In the genomic region with DNA sequence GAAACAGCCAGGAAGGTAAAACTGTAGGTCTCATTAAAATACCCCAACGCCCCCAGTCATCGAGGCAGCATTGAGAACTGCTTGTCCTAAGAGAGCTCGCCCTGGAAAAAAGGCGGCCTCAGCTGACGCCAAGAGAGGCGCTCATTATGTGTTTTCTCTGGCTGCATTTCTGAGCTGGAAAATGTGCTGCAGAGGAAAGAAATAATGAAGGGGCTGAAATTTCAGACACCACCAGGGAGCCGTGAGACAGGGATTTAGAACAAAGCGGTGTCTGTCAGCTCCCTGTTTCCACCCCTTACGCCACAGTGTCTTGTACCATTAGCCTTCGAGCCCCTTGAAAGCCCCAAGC, we compare ENCODE assay signal across 28 cellular contexts. TPM values are rescaled to one million over a fixed set of nuclear protein-coding genes. Genes with fewer than 3 reads are reported as not detected.
DNase-seq lines count a peak whose midpoint lies in the region; ATAC-seq and TF ChIP-seq lines count a peak whose summit lies in the region.
"Had no signal": no experiment of that assay in that cellular context is flagged by ENCODE, and none has a peak within 500 bp of the region (broad histone marks: within the 10 kb centered on the region; RNA-seq: fewer than 3 reads in every experiment).

No MANE protein-coding gene starts in this region.

- H4K20me1 ChIP-seq in GM23248 (ENCODE audit: insufficient read depth): no peaks in the 10 kb centered on the region

- intact Hi-C loops in sciatic nerve (cut with DNase I): no loop called here
- intact Hi-C loops in ascending aorta (cut with DNase I): no loop called here

- no peaks in the 10 kb centered on the region for H3K9me2 ChIP-seq in GM23248 (ENCODE audit: insufficient read depth)

- H3K27ac ChIP-seq in ascending aorta (no peak overlapping the region), GM23248 (no peak overlapping the region)
- H3K27ac ChIP-seq: parathyroid adenoma, SJSA1 had no signal

- no peak overlapping the region for H3K4me2 ChIP-seq in GM23248 (ENCODE audit: unreplicated experiment)

- H3K4me3 ChIP-seq in ascending aorta: no peak overlapping the region
- H3K4me3 ChIP-seq in GM23248: no peak overlapping the region
- H3K4me3 ChIP-seq: SJSA1 had no signal

- WGBS in GM23248 (ENCODE audit: low coverage in 1 of 2, low lambda C conversion rate in 2 of 2, missing lambda C conversion rate in 2 of 2), 2 experiments: 61% methylated on average over 10 of the region's 10 CpGs

- no peak overlapping the region for H3K9ac ChIP-seq in GM23248
- H3K9ac ChIP-seq: parathyroid adenoma had no signal

- H3K9me3 ChIP-seq in ascending aorta (no peaks in the 10 kb centered on the region), GM23248 (ENCODE audit: low read depth) (no peaks in the 10 kb centered on the region)
- H3K9me3 ChIP-seq: SJSA1 had no signal

- no peak overlapping the region for H2AFZ ChIP-seq in GM23248
- H2AFZ ChIP-seq: parathyroid adenoma had no signal

- H3K79me2 ChIP-seq in GM23248 (ENCODE audit: insufficient read depth): no peaks in the 10 kb centered on the region
- H3K79me2 ChIP-seq: parathyroid adenoma had no signal

- H3F3A ChIP-seq in GM23248 (ENCODE audit: insufficient read depth): no peaks in the 10 kb centered on the region

- in situ Hi-C loops in GM23248 (cut with MboI): loop anchor here (10.0 kb wide), 1 partner anchor 295 kb away; no protein-coding TSS in a partner anchor

- TF ChIP-seq CTCF in ascending aorta (IDR thresholded peaks at IDR 0.05): no peak

- DNase-seq in NCI-H2227 (lab: John Stamatoyannopoulos, UW; ENCODE audit: unreplicated experiment): peak; percentile 71
- peak; percentile 49 for DNase-seq in astrocyte of the hippocampus (ENCODE audit: low read depth, low spot score)
- peak; percentile 79 for DNase-seq in medulla oblongata (ENCODE audit: extremely low spot score)
- no peak for DNase-seq in sciatic nerve (ENCODE audit: low spot score)
- no peak for DNase-seq in activated CD4-positive, alpha-beta T cell treated with anti-CD3 and anti-CD28 coated beads for 4 hours
- DNase-seq in ascending aorta (ENCODE audit: low spot score in 2 of 2): no peak
- no peak for DNase-seq in GM23248
- DNase-seq: activated naive CD4-positive, alpha-beta T cell; activated T-cell treated with anti-CD3 and anti-CD28 coated beads, Interleukin-2, amount 50 U/mL, for 24 hours; CD4-positive, CD25-positive, alpha-beta regulatory T cell; dermis blood vessel endothelial cell; DMS 273 treated with DMSO at 0.1 percent for 48 hours; kidney glomerular epithelial cell; NCI-H1105; NCI-H2029; NCI-H524 treated with DMSO at 0.1 percent for 48 hours; stimulated activated CD4-positive, alpha-beta T cell treated with anti-CD3 and anti-CD28 coated beads, Interleukin-15, amount 100 ng/mL, for 24 hours; stimulated activated naive CD8-positive, alpha-beta T cell treated with anti-CD3 and anti-CD28 coated beads, Interleukin-15, amount 100 ng/mL, for 72 hours; T-helper 1 cell; trophoblast cell had no signal

- H3K36me3 ChIP-seq in ascending aorta (no peaks in the 10 kb centered on the region), GM23248 (ENCODE audit: low read depth) (no peaks in the 10 kb centered on the region)
- H3K36me3 ChIP-seq: SJSA1 had no signal

- no peaks in the 10 kb centered on the region for H3K4me1 ChIP-seq in ascending aorta
- H3K4me1 ChIP-seq in GM23248 (ENCODE audit: insufficient read depth): no peaks in the 10 kb centered on the region
- H3K4me1 ChIP-seq: parathyroid adenoma, SJSA1 had no signal

- ATAC-seq in sciatic nerve: peak; percentile 82
- ATAC-seq: HCT116; Panc1; stimulated activated naive CD8-positive, alpha-beta T cell treated with anti-CD3 and anti-CD28 coated beads, Interleukin-15, amount 100 ng/mL, for 72 hours had no signal

- H3K27me3 ChIP-seq in ascending aorta (no peaks in the 10 kb centered on the region), GM23248 (replicated peaks; ENCODE audit: insufficient read depth) (peaks cover 23% of the 10 kb centered on the region)

RNA-seq across cellular contexts. Expression of gene USH1C, which starts 14.4 kb away (rescaled TPM):
- total RNA-seq in sciatic nerve (not detected), ascending aorta (not detected)
- total RNA-seq in GM23248 (2014; rRNA removed; shearing (Covaris generic)): not detected in 2 replicates
- not detected in 2 replicates for polyA plus RNA-seq in GM23248 (2016; fragmentation: Nextera tagmentation; extraction: Ambion mirVana)
- total RNA-seq: activated CD8-positive, alpha-beta memory T cell treated with anti-CD3 and anti-CD28 coated beads for 36 hours; CD4-positive, CD25-positive, alpha-beta regulatory T cell; dermis blood vessel endothelial cell; endothelial cell of umbilical vein; SJSA1 had no signal
- polyA plus RNA-seq: CD4-positive, CD25-positive, alpha-beta regulatory T cell; endothelial cell of umbilical vein; IgD-negative memory B cell had no signal

RNA-seq across cellular contexts. Expression of gene OTOG, which starts 17.3 kb away (rescaled TPM):
- total RNA-seq in sciatic nerve (not detected), ascending aorta (not detected)
- not detected in 2 replicates for total RNA-seq in GM23248 (2014; rRNA removed; shearing (Covaris generic))
- not detected in 2 replicates for polyA plus RNA-seq in GM23248 (2016; fragmentation: Nextera tagmentation; extraction: Ambion mirVana)
- total RNA-seq: activated CD8-positive, alpha-beta memory T cell treated with anti-CD3 and anti-CD28 coated beads for 36 hours; CD4-positive, CD25-positive, alpha-beta regulatory T cell; dermis blood vessel endothelial cell; endothelial cell of umbilical vein; SJSA1 had no signal
- polyA plus RNA-seq: adipose tissue; CD4-positive, CD25-positive, alpha-beta regulatory T cell; endothelial cell of umbilical vein; IgD-negative memory B cell had no signal

RNA-seq across cellular contexts. Expression of gene ABCC8, which starts 53.1 kb away (rescaled TPM):
- 8.2 TPM for total RNA-seq in sciatic nerve
- not detected for total RNA-seq in ascending aorta
- total RNA-seq in GM23248 (2014; rRNA removed; shearing (Covaris generic)): not detected in 2 replicates
- not detected in 2 replicates for polyA plus RNA-seq in GM23248 (2016; fragmentation: Nextera tagmentation; extraction: Ambion mirVana)
- total RNA-seq: activated CD8-positive, alpha-beta memory T cell treated with anti-CD3 and anti-CD28 coated beads for 36 hours; CD4-positive, CD25-positive, alpha-beta regulatory T cell; dermis blood vessel endothelial cell; endothelial cell of umbilical vein; SJSA1 had no signal
- polyA plus RNA-seq: CD4-positive, CD25-positive, alpha-beta regulatory T cell; endothelial cell of umbilical vein; IgD-negative memory B cell had no signal

Comparison
In these comparisons a context has a peak if more than half of its experiments do, and no peak if none do; other contexts are left out.
1. DNase-seq: peak in NCI-H2227 (single experiment), astrocyte of the hippocampus (single experiment) and medulla oblongata (single experiment); none in sciatic nerve (single experiment), activated CD4-positive, alpha-beta T cell treated with anti-CD3 and anti-CD28 coated beads for 4 hours (0 of 2), ascending aorta (0 of 2) and GM23248 (single experiment).